ENCODE assay signal across 8 cellular contexts in the genomic region with DNA sequence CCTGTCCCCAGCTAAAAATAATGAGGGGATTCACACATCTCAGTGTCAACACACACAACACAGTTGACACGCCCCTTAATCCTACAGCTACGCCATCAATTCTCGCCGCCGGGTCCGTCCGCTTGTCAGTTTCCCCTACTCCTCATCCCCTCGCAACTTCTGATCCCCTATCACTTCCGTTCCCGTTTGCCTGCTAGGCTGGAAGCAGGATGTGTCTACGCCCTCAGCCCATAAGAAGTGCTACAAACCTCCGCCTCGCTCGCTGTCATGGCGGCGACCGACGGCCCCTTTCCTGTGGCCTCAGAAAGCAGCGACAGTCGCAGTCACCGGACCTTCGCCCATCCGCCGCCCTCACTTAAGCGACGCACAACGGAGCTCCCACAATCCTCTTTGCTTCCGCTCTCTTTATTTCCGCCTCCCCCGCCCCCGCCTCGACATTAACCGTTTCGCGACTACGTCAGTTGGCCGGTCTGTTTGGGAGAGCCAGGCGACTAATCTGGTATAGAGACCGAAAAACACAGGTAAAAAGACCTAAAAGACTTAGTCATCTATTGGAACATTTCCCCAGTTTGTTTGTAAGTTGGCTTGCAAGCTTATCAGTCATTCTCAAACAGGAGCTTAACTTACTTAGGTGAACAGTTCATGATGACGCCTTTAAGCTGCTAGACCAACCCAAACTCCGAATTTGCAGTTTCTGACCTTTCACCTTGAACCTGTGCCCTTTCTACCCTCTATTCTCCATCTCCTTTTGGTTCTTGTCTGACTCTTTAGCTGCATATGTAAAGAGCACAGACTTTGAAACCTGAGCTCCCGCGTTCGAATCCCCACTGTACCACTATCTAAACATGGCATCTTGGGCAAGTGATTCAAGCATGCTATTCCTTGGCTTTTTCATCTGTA. TPM values are rescaled to one million over a fixed set of nuclear protein-coding genes. Genes with fewer than 3 reads are reported as not detected.
DNase-seq lines count a peak whose midpoint lies in the region; ATAC-seq, FAIRE-seq and TF ChIP-seq lines count a peak whose summit lies in the region.

A gene with protein sequence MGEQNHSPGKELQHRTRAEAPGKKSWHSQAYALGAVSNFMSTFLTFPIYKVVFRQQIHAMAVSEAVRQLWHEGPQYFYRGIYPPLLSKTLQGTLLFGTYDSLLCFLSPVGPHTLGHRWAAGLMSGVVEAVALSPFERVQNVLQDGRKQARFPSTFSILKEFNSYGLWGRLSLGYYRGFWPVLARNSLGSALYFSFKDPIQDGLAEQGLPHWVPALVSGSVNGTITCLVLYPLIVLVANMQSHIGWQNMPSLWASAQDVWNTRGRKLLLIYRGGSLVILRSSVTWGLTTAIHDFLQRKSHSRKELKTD (minus strand): TSS at position 380 of the 900 bp plus-strand sequence. CDS start 51,752 bp downstream, outside the sequence.

- H3K4me3 ChIP-seq in ascending aorta: peak within 1 kb of the TSS; percentile 37 to 77

- no peak for FAIRE-seq in D721Med (lab: Jason Lieb, UNC)

- ATAC-seq in GM18498 (IDR thresholded peaks at IDR 0.05; ENCODE audit: unreplicated experiment) (peak; percentile 90), HG02884 (IDR thresholded peaks at IDR 0.05; ENCODE audit: unreplicated experiment) (peak; percentile 92)

- intact Hi-C loops in ascending aorta (cut with DNase I): loop anchor here (1.0 to 10.0 kb wide), 2 partner anchors 9 to 472 kb away; a partner anchor contains a TSS

- DNase-seq in NCI-H146 treated with DMSO at 0.1 percent for 48 hours (lab: John Stamatoyannopoulos, UW; ENCODE audit: unreplicated experiment): peak; percentile 72
- DNase-seq in T-helper 2 cell: peak; percentile 44 to 91 (median 66)
- DNase-seq in ascending aorta (ENCODE audit: low spot score in 2 of 2): peak; percentile 28 to 85
- peak; percentile 43 for DNase-seq in hepatic stellate cell (ENCODE audit: low spot score)
- peak; percentile 89 for DNase-seq in retina
- no peak for DNase-seq in D721Med (ENCODE audit: insufficient read length, low spot score)

- no peaks in the 10 kb centered on the region for H3K27me3 ChIP-seq in ascending aorta

- no peaks in the 10 kb centered on the region for H3K9me3 ChIP-seq in ascending aorta

- TF ChIP-seq CTCF in ascending aorta (IDR thresholded peaks at IDR 0.05) (no peak), D721Med (IDR thresholded peaks at IDR 0.05; ENCODE audit: insufficient read depth, missing control alignments) (no peak)

- H3K36me3 ChIP-seq in ascending aorta: no peaks in the 10 kb centered on the region

- H3K4me1 ChIP-seq in ascending aorta: no peaks in the 10 kb centered on the region

- H3K27ac ChIP-seq in ascending aorta: peak within 1 kb of the TSS; percentile 90 to 93

RNA-seq across cellular contexts. Expression of the gene that starts here (rescaled TPM):
- 3.1 TPM for total RNA-seq in ascending aorta
